Comparison of ENCODE assay signal across 1 cellular context in genomic region chr7:55572378-55573233, GRCh38.
A peak's percentile ranks its signal among the peaks of the same experiment; 100 is the strongest.
TF ChIP-seq lines count a peak whose summit lies in the region.

VOPP1 (minus strand) TSS chr7:55572502; CDS start chr7:55572324, 178 bp downstream.

TF ChIP-seq in HepG2, 621 proteins besides CTCF, POLR2A, EP300 and RAD21 (continued from another document):
- TF ChIP-seq, protein P1, sequence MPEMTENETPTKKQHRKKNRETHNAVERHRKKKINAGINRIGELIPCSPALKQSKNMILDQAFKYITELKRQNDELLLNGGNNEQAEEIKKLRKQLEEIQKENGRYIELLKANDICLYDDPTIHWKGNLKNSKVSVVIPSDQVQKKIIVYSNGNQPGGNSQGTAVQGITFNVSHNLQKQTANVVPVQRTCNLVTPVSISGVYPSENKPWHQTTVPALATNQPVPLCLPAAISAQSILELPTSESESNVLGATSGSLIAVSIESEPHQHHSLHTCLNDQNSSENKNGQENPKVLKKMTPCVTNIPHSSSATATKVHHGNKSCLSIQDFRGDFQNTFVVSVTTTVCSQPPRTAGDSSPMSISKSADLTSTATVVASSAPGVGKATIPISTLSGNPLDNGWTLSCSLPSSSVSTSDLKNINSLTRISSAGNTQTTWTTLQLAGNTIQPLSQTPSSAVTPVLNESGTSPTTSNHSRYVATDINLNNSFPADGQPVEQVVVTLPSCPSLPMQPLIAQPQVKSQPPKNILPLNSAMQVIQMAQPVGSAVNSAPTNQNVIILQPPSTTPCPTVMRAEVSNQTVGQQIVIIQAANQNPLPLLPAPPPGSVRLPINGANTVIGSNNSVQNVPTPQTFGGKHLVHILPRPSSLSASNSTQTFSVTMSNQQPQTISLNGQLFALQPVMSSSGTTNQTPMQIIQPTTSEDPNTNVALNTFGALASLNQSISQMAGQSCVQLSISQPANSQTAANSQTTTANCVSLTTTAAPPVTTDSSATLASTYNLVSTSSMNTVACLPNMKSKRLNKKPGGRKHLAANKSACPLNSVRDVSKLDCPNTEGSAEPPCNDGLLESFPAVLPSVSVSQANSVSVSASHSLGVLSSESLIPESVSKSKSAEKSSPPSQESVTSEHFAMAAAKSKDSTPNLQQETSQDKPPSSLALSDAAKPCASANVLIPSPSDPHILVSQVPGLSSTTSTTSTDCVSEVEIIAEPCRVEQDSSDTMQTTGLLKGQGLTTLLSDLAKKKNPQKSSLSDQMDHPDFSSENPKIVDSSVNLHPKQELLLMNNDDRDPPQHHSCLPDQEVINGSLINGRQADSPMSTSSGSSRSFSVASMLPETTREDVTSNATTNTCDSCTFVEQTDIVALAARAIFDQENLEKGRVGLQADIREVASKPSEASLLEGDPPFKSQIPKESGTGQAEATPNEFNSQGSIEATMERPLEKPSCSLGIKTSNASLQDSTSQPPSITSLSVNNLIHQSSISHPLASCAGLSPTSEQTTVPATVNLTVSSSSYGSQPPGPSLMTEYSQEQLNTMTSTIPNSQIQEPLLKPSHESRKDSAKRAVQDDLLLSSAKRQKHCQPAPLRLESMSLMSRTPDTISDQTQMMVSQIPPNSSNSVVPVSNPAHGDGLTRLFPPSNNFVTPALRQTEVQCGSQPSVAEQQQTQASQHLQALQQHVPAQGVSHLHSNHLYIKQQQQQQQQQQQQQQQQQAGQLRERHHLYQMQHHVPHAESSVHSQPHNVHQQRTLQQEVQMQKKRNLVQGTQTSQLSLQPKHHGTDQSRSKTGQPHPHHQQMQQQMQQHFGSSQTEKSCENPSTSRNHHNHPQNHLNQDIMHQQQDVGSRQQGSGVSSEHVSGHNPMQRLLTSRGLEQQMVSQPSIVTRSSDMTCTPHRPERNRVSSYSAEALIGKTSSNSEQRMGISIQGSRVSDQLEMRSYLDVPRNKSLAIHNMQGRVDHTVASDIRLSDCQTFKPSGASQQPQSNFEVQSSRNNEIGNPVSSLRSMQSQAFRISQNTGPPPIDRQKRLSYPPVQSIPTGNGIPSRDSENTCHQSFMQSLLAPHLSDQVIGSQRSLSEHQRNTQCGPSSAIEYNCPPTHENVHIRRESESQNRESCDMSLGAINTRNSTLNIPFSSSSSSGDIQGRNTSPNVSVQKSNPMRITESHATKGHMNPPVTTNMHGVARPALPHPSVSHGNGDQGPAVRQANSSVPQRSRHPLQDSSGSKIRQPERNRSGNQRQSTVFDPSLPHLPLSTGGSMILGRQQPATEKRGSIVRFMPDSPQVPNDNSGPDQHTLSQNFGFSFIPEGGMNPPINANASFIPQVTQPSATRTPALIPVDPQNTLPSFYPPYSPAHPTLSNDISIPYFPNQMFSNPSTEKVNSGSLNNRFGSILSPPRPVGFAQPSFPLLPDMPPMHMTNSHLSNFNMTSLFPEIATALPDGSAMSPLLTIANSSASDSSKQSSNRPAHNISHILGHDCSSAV (CRISPR knock-in tag; IDR thresholded peaks at IDR 0.05; ENCODE audit: borderline replicate concordance), result no peak
- TF ChIP-seq, protein P2, sequence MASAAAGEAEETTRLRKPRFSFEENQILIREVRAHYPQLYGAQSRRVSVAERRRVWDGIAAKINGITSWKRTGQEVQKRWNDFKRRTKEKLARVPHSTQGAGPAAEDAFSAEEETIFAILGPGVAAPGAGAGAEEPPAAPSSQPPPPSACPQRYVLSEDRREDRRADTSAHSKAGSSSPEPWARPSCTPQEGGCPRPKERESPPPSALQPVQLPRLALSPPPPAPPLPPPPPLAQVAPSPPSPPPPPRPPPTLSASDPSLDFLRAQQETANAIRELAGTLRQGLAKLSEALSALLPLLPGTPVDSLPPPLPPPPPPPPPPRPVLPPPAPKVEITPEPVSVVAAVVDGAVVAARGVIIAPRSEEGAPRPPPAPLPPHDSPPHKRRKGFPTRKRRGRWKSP (CRISPR knock-in tag; IDR thresholded peaks at IDR 0.05), result 0 out of 2 replicates have a peak, but pooled peaks have one; percentile 4
- TF ChIP-seq HDAC2 (CRISPR knock-in tag; IDR thresholded peaks at IDR 0.05), result no peak
- TF ChIP-seq HNRNPH1 (optimal IDR thresholded peaks at IDR 0.05; ENCODE audit: low read depth, low read length), result no peak
- TF ChIP-seq, protein P3, sequence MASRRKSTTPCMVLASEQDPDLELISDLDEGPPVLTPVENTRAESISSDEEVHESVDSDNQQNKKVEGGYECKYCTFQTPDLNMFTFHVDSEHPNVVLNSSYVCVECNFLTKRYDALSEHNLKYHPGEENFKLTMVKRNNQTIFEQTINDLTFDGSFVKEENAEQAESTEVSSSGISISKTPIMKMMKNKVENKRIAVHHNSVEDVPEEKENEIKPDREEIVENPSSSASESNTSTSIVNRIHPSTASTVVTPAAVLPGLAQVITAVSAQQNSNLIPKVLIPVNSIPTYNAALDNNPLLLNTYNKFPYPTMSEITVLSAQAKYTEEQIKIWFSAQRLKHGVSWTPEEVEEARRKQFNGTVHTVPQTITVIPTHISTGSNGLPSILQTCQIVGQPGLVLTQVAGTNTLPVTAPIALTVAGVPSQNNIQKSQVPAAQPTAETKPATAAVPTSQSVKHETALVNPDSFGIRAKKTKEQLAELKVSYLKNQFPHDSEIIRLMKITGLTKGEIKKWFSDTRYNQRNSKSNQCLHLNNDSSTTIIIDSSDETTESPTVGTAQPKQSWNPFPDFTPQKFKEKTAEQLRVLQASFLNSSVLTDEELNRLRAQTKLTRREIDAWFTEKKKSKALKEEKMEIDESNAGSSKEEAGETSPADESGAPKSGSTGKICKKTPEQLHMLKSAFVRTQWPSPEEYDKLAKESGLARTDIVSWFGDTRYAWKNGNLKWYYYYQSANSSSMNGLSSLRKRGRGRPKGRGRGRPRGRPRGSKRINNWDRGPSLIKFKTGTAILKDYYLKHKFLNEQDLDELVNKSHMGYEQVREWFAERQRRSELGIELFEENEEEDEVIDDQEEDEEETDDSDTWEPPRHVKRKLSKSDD (CRISPR knock-in tag; IDR thresholded peaks at IDR 0.05; ENCODE audit: low read depth), result 0 out of 2 replicates have a peak, but pooled peaks have one; percentile 6
- TF ChIP-seq, protein P4, sequence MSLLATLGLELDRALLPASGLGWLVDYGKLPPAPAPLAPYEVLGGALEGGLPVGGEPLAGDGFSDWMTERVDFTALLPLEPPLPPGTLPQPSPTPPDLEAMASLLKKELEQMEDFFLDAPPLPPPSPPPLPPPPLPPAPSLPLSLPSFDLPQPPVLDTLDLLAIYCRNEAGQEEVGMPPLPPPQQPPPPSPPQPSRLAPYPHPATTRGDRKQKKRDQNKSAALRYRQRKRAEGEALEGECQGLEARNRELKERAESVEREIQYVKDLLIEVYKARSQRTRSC (CRISPR knock-in tag; IDR thresholded peaks at IDR 0.05; ENCODE audit: low read depth), result 0 out of 2 replicates have a peak, but pooled peaks have one; percentile 54
- TF ChIP-seq HNRNPL (IDR thresholded peaks at IDR 0.05; ENCODE audit: low read depth, low read length), result 0 out of 2 replicates have a peak, but pooled peaks have one; percentile 19
- TF ChIP-seq FOXM1 (CRISPR knock-in tag; IDR thresholded peaks at IDR 0.05), result no peak
- 0 out of 2 replicates have a peak, but pooled peaks have one; percentile 32 for TF ChIP-seq HIVEP1 (CRISPR knock-in tag; IDR thresholded peaks at IDR 0.05)
